ENCODE assay signal across 1 cellular context in genomic region chr1:50329332-50329932, GRCh38.
TF ChIP-seq lines count a peak whose summit lies in the region.

No MANE protein-coding gene starts in this region.

TF ChIP-seq in H1, 55 proteins besides CTCF, POLR2A, EP300 and RAD21 (continued from another document):
- TF ChIP-seq CHD7 (IDR thresholded peaks at IDR 0.05; ENCODE audit: insufficient replicate concordance, low read length) (no peak), JUN (IDR thresholded peaks at IDR 0.05; ENCODE audit: low read depth, low read length) (no peak), FOSL1 (IDR thresholded peaks at IDR 0.05; ENCODE audit: insufficient read depth, low read depth, low read length) (no peak), KDM5A (IDR thresholded peaks at IDR 0.05; ENCODE audit: low read length) (no peak), TEAD4 (IDR thresholded peaks at IDR 0.05; ENCODE audit: low read depth, low read length) (no peak), GTF2F1 (IDR thresholded peaks at IDR 0.05; ENCODE audit: borderline replicate concordance, low read depth, low read length) (no peak), USF2 (IDR thresholded peaks at IDR 0.05; ENCODE audit: low read length) (no peak), KDM1A (IDR thresholded peaks at IDR 0.05; ENCODE audit: borderline replicate concordance, low read length) (no peak), SUZ12 (IDR thresholded peaks at IDR 0.05; ENCODE audit: low read length) (no peak)
